16 cellular contexts compared by ENCODE assay signal in the genomic region with DNA sequence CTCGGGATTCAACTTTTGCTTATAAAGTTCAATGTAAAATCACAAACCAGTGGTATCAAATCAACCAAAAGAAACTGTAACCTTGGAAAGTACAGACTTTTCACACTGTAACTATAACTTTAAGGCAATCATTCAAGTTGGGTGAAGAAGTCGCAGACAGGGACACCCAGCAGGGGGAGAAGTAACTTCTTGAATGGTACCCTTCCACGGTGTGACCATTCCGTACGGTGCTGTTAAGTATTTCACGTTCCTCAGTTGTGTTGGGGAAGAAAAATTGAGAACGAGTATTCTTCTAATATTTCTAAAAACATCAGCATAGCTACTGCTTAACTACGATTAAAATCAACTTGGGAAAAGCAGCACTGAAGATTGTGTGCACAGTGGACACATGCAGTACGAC. TPM values are rescaled to one million over a fixed set of nuclear protein-coding genes. Genes with fewer than 3 reads are reported as not detected.
DNase-seq lines count a peak whose midpoint lies in the region; ATAC-seq and TF ChIP-seq lines count a peak whose summit lies in the region.
"Had no signal": no experiment of that assay in that cellular context is flagged by ENCODE, and none has a peak within 500 bp of the region (broad histone marks: within the 10 kb centered on the region; RNA-seq: fewer than 3 reads in every experiment).

No MANE protein-coding gene starts in this region.

- no peak for TF ChIP-seq EP300 in gastroesophageal sphincter (IDR thresholded peaks at IDR 0.05)

- no peaks in the 10 kb centered on the region for H3K27me3 Mint-ChIP-seq in neural progenitor cell (ENCODE audit: insufficient read depth, low read depth)
- H3K27me3 Mint-ChIP-seq: activated CD8-positive, alpha-beta T cell treated with anti-CD3 and anti-CD28 coated beads for 36 hours; stimulated activated naive B cell treated with anti-CD40 and anti-IgM and Interleukin-4, amounts not matched to agents 10 μg/mL and 1 μg/mL and 100 μg/mL, for 72 hours had no signal

- no peaks in the 10 kb centered on the region for H3K4me1 Mint-ChIP-seq in neural progenitor cell
- H3K4me1 Mint-ChIP-seq: stimulated activated naive B cell treated with anti-CD40 and anti-IgM and Interleukin-4, amounts not matched to agents 10 μg/mL and 1 μg/mL and 100 μg/mL, for 72 hours had no signal

- no peak for TF ChIP-seq POLR2A in gastroesophageal sphincter (IDR thresholded peaks at IDR 0.05)

- H3K4me1 ChIP-seq in GM23248 (ENCODE audit: insufficient read depth) (no peaks in the 10 kb centered on the region), gastroesophageal sphincter (no peaks in the 10 kb centered on the region), neural progenitor cell (no peaks in the 10 kb centered on the region)

- H3K9me3 ChIP-seq in GM23248 (ENCODE audit: low read depth) (no peaks in the 10 kb centered on the region), WERI-Rb-1 (ENCODE audit: severe bottlenecking) (no peaks in the 10 kb centered on the region), gastroesophageal sphincter (no peaks in the 10 kb centered on the region), neural progenitor cell (ENCODE audit: low read depth) (no peaks in the 10 kb centered on the region)

- H3K79me2 ChIP-seq in GM23248 (ENCODE audit: insufficient read depth) (no peaks in the 10 kb centered on the region), neural progenitor cell (ENCODE audit: low read depth) (peaks cover 29% of the 10 kb centered on the region)

- H3K9me2 ChIP-seq in GM23248 (ENCODE audit: insufficient read depth) = no peaks in the 10 kb centered on the region

- ATAC-seq in gastroesophageal sphincter (no peak), GM21423 (IDR thresholded peaks at IDR 0.05; ENCODE audit: unreplicated experiment) (no peak), GM21529 (IDR thresholded peaks at IDR 0.05; ENCODE audit: unreplicated experiment) (no peak)
- ATAC-seq: activated CD8-positive, alpha-beta T cell treated with anti-CD3 and anti-CD28 coated beads for 36 hours; stimulated activated naive B cell treated with anti-CD40 and anti-IgM and Interleukin-4, amounts not matched to agents 10 μg/mL and 1 μg/mL and 100 μg/mL, for 72 hours had no signal

- H4K20me1 ChIP-seq in GM23248 (ENCODE audit: insufficient read depth) (no peaks in the 10 kb centered on the region), neural progenitor cell (ENCODE audit: low read depth) (peaks cover 18% of the 10 kb centered on the region)

- in situ Hi-C loops in GM23248 (cut with MboI) = no loop called here

- WGBS in GM23248 (ENCODE audit: low coverage in 1 of 2, low lambda C conversion rate in 2 of 2, missing lambda C conversion rate in 2 of 2), 2 experiments = 45 to 47% methylated on average over 9 of the region's 9 CpGs
- 48 to 61% methylated on average over 9 of the region's 9 CpGs for WGBS in gastroesophageal sphincter (ENCODE audit: low coverage in 1 of 2), 2 donors

- H3K27ac ChIP-seq in GM23248 (no peak overlapping the region), WERI-Rb-1 (no peak overlapping the region), gastroesophageal sphincter (no peak overlapping the region), neural progenitor cell (no peak overlapping the region)

- H3K4me3 Mint-ChIP-seq in neural progenitor cell = no peak overlapping the region
- H3K4me3 Mint-ChIP-seq: activated CD8-positive, alpha-beta T cell treated with anti-CD3 and anti-CD28 coated beads for 36 hours; stimulated activated naive B cell treated with anti-CD40 and anti-IgM and Interleukin-4, amounts not matched to agents 10 μg/mL and 1 μg/mL and 100 μg/mL, for 72 hours had no signal

- no peaks in the 10 kb centered on the region for H3F3A ChIP-seq in GM23248 (ENCODE audit: insufficient read depth)
- no peaks in the 10 kb centered on the region for H3F3A ChIP-seq in neural progenitor cell (ENCODE audit: low read depth)

- no peaks in the 10 kb centered on the region for H3K9me3 Mint-ChIP-seq in neural progenitor cell
- H3K9me3 Mint-ChIP-seq: activated CD8-positive, alpha-beta T cell treated with anti-CD3 and anti-CD28 coated beads for 36 hours; stimulated activated naive B cell treated with anti-CD40 and anti-IgM and Interleukin-4, amounts not matched to agents 10 μg/mL and 1 μg/mL and 100 μg/mL, for 72 hours had no signal

- no peak overlapping the region for H3K27ac Mint-ChIP-seq in neural progenitor cell
- H3K27ac Mint-ChIP-seq: activated CD8-positive, alpha-beta T cell treated with anti-CD3 and anti-CD28 coated beads for 36 hours; stimulated activated naive B cell treated with anti-CD40 and anti-IgM and Interleukin-4, amounts not matched to agents 10 μg/mL and 1 μg/mL and 100 μg/mL, for 72 hours had no signal

- no peaks in the 10 kb centered on the region for H3K27me3 ChIP-seq in GM23248 (replicated peaks; ENCODE audit: insufficient read depth)
- no peaks in the 10 kb centered on the region for H3K27me3 ChIP-seq in WERI-Rb-1 (ENCODE audit: insufficient read depth, low read depth, severe bottlenecking)
- no peaks in the 10 kb centered on the region for H3K27me3 ChIP-seq in gastroesophageal sphincter
- H3K27me3 ChIP-seq in neural progenitor cell = no peaks in the 10 kb centered on the region

- DNase-seq in GM23248 (peak; percentile 24), WERI-Rb-1 (no peak), neural progenitor cell (ENCODE audit: low spot score) (no peak), Ammon's horn (ENCODE audit: low spot score) (no peak), pons (ENCODE audit: low spot score) (no peak)
- DNase-seq: activated CD8-positive, alpha-beta T cell treated with anti-CD3 and anti-CD28 coated beads for 36 hours; activated effector memory CD4-positive, alpha-beta T cell treated with anti-CD3 and anti-CD28 coated beads, Interleukin-2, amount 50 U/mL, for 16 hours; AML-193; H7; midbrain; stimulated activated CD4-positive, alpha-beta T cell treated with anti-CD3 and anti-CD28 coated beads, Interleukin-2, amount 100 ng/mL, for 48 hours; stimulated activated naive B cell treated with anti-CD40 and anti-IgM and Interleukin-4, amounts not matched to agents 10 μg/mL and 1 μg/mL and 100 μg/mL, for 72 hours; T-helper 9 cell had no signal

- H3K9ac ChIP-seq in GM23248 (no peak overlapping the region), neural progenitor cell (no peak overlapping the region)

- H3K4me2 ChIP-seq in GM23248 (ENCODE audit: unreplicated experiment) (no peak overlapping the region), neural progenitor cell (no peak overlapping the region)

- TF ChIP-seq CTCF in WERI-Rb-1 (IDR thresholded peaks at IDR 0.05; ENCODE audit: low read depth, low read length) (0 out of 2 replicates have a peak, but pooled peaks have one; percentile 10), gastroesophageal sphincter (IDR thresholded peaks at IDR 0.05) (peak; percentile 16 to 50 (median 43)), neural progenitor cell (IDR thresholded peaks at IDR 0.05) (peak; percentile 14)

- peaks cover 33% of the 10 kb centered on the region for H3K36me3 Mint-ChIP-seq in neural progenitor cell
- H3K36me3 Mint-ChIP-seq: stimulated activated naive B cell treated with anti-CD40 and anti-IgM and Interleukin-4, amounts not matched to agents 10 μg/mL and 1 μg/mL and 100 μg/mL, for 72 hours had no signal

- H3K4me3 ChIP-seq in GM23248 = no peak overlapping the region
- no peak overlapping the region for H3K4me3 ChIP-seq in WERI-Rb-1 (ENCODE audit: low read depth, low read length)
- no peak overlapping the region for H3K4me3 ChIP-seq in gastroesophageal sphincter
- H3K4me3 ChIP-seq in neural progenitor cell = no peak overlapping the region

- H3K36me3 ChIP-seq in GM23248 (ENCODE audit: low read depth) (peaks cover 6% of the 10 kb centered on the region; the same call in 1 of the 2 replicates), WERI-Rb-1 (peaks cover 65% of the 10 kb centered on the region), gastroesophageal sphincter (peaks cover 0 to 3% of the 10 kb centered on the region in 2 donors), neural progenitor cell (peaks cover 27% of the 10 kb centered on the region)

- no peak overlapping the region for H2AFZ ChIP-seq in GM23248
- no peak overlapping the region for H2AFZ ChIP-seq in neural progenitor cell (replicated peaks)

RNA-seq across cellular contexts. Expression of gene MYH10, which starts 55.8 kb away (rescaled TPM):
- total RNA-seq in GM23248 (2014; rRNA removed; shearing (Covaris generic)) = 39.2 and 46.8 TPM in 2 replicates
- polyA plus RNA-seq in GM23248 (2016; fragmentation: Nextera tagmentation; extraction: Ambion mirVana) = 69.5 and 76.8 TPM in 2 replicates
- total RNA-seq in gastroesophageal sphincter (10 to 100 TPM; 26.0 to 40.9 (median 34.6) TPM), neural progenitor cell (ENCODE audit: low replicate concordance) (160 and 213 TPM in 2 replicates)
